28 cellular contexts compared by ENCODE assay signal in genomic region chr1:178802873-178803272, GRCh38.
"Had no signal": no experiment of that assay in that cellular context is flagged by ENCODE, and none has a peak within 500 bp of the region (broad histone marks: within the 10 kb centered on the region; RNA-seq: fewer than 3 reads in every experiment).

No MANE protein-coding gene starts in this region.

- H3K27me3 ChIP-seq: brain microvascular endothelial cell, dorsolateral prefrontal cortex had no signal

- H3K27ac Mint-ChIP-seq: activated CD4-positive, alpha-beta memory T cell treated with anti-CD3 and anti-CD28 coated beads, Interleukin-2, amount 10 ng/mL, durations not matched to agents 7 days and 5 days; activated CD4-positive, alpha-beta T cell treated with anti-CD3 and anti-CD28 coated beads, Interleukin-2, amount 10 ng/mL, durations not matched to agents 7 days and 5 days; activated naive CD4-positive, alpha-beta T cell treated with anti-CD3 and anti-CD28 coated beads, Interleukin-2, amount 10 ng/mL, durations not matched to agents 7 days and 5 days; activated naive CD4-positive, alpha-beta T cell treated with anti-CD3 and anti-CD28 coated beads, Interleukin-2, amount 50 U/mL, for 72 hours; activated naive CD8-positive, alpha-beta T cell treated with anti-CD3 and anti-CD28 coated beads, Interleukin-2, amount 10 ng/mL, durations not matched to agents 7 days and 5 days; activated T-cell treated with anti-CD3 and anti-CD28 coated beads, Interleukin-2, amount 50 U/mL, for 24 hours; activated T-cell treated with anti-CD3 and anti-CD28 coated beads, Interleukin-2, amount 50 U/mL, for 72 hours; dendritic cell treated with granulocyte-macrophage colony-stimulating factor and Interleukin-4, amounts not matched to agents 40 ng/mL and 50 ng/mL, for 4 days; endodermal cell had no signal

- H3K36me3 Mint-ChIP-seq: activated naive CD4-positive, alpha-beta T cell treated with anti-CD3 and anti-CD28 coated beads, Interleukin-2, amount 10 ng/mL, durations not matched to agents 7 days and 5 days had no signal

- ATAC-seq: activated naive CD4-positive, alpha-beta T cell treated with anti-CD3 and anti-CD28 coated beads, Interleukin-2, amount 50 U/mL, for 72 hours; activated T-cell treated with anti-CD3 and anti-CD28 coated beads, Interleukin-2, amount 50 U/mL, for 72 hours; esophagus mucosa had no signal

- H3K9me3 Mint-ChIP-seq: activated CD4-positive, alpha-beta memory T cell treated with anti-CD3 and anti-CD28 coated beads, Interleukin-2, amount 10 ng/mL, durations not matched to agents 7 days and 5 days; activated naive CD4-positive, alpha-beta T cell treated with anti-CD3 and anti-CD28 coated beads, Interleukin-2, amount 50 U/mL, for 72 hours; activated T-cell treated with anti-CD3 and anti-CD28 coated beads, Interleukin-2, amount 50 U/mL, for 72 hours; central memory CD8-positive, alpha-beta T cell; dendritic cell treated with granulocyte-macrophage colony-stimulating factor and Interleukin-4, amounts not matched to agents 40 ng/mL and 50 ng/mL, for 4 days had no signal

- FAIRE-seq: astrocyte, bronchial epithelial cell had no signal

- H3K27me3 Mint-ChIP-seq: activated CD4-positive, alpha-beta memory T cell treated with anti-CD3 and anti-CD28 coated beads, Interleukin-2, amount 10 ng/mL, durations not matched to agents 7 days and 5 days; activated CD4-positive, alpha-beta T cell treated with anti-CD3 and anti-CD28 coated beads, Interleukin-2, amount 10 ng/mL, durations not matched to agents 7 days and 5 days; activated naive CD4-positive, alpha-beta T cell treated with anti-CD3 and anti-CD28 coated beads, Interleukin-2, amount 10 ng/mL, durations not matched to agents 7 days and 5 days; activated naive CD8-positive, alpha-beta T cell treated with anti-CD3 and anti-CD28 coated beads, Interleukin-2, amount 10 ng/mL, durations not matched to agents 7 days and 5 days; activated T-cell treated with anti-CD3 and anti-CD28 coated beads, Interleukin-2, amount 50 U/mL, for 24 hours; central memory CD8-positive, alpha-beta T cell; dendritic cell treated with granulocyte-macrophage colony-stimulating factor and Interleukin-4, amounts not matched to agents 40 ng/mL and 50 ng/mL, for 4 days had no signal

- H3K27ac ChIP-seq: brain microvascular endothelial cell, coronary artery, dorsolateral prefrontal cortex had no signal

- H3K4me3 ChIP-seq: coronary artery, dorsolateral prefrontal cortex had no signal

- H3K4me1 Mint-ChIP-seq: activated CD4-positive, alpha-beta memory T cell treated with anti-CD3 and anti-CD28 coated beads, Interleukin-2, amount 10 ng/mL, durations not matched to agents 7 days and 5 days; activated CD4-positive, alpha-beta T cell treated with anti-CD3 and anti-CD28 coated beads, Interleukin-2, amount 10 ng/mL, durations not matched to agents 7 days and 5 days; activated naive CD4-positive, alpha-beta T cell treated with anti-CD3 and anti-CD28 coated beads, Interleukin-2, amount 10 ng/mL, durations not matched to agents 7 days and 5 days; activated naive CD8-positive, alpha-beta T cell treated with anti-CD3 and anti-CD28 coated beads, Interleukin-2, amount 10 ng/mL, durations not matched to agents 7 days and 5 days; central memory CD8-positive, alpha-beta T cell; endodermal cell had no signal

- DNase-seq: activated CD4-positive, alpha-beta memory T cell treated with anti-CD3 and anti-CD28 coated beads, Interleukin-2, amount 10 ng/mL, durations not matched to agents 7 days and 5 days; activated CD4-positive, alpha-beta T cell treated with anti-CD3 and anti-CD28 coated beads for 1 hour; activated CD4-positive, alpha-beta T cell treated with anti-CD3 and anti-CD28 coated beads for 4 hours; activated CD4-positive, alpha-beta T cell treated with anti-CD3 and anti-CD28 coated beads, Interleukin-2, amount 10 ng/mL, durations not matched to agents 7 days and 5 days; activated CD4-positive, alpha-beta T cell treated with anti-CD3 and anti-CD28 coated beads, Interleukin-2, amount 50 U/mL, for 4 hours; activated CD8-positive, alpha-beta memory T cell treated with anti-CD3 and anti-CD28 coated beads, Interleukin-2, amount 50 U/mL, for 48 hours; activated gamma-delta T cell; activated naive CD4-positive, alpha-beta T cell; activated naive CD4-positive, alpha-beta T cell treated with anti-CD3 and anti-CD28 coated beads, Interleukin-2, amount 10 ng/mL, durations not matched to agents 7 days and 5 days; activated naive CD8-positive, alpha-beta T cell treated with anti-CD3 and anti-CD28 coated beads, Interleukin-2, amount 10 ng/mL, durations not matched to agents 7 days and 5 days; activated T-cell treated with anti-CD3 and anti-CD28 coated beads for 4 hours; activated T-cell treated with anti-CD3 and anti-CD28 coated beads, Interleukin-2, amount 50 U/mL, for 24 hours; activated T-cell treated with anti-CD3 and anti-CD28 coated beads, Interleukin-2, amount 50 U/mL, for 72 hours; amniotic stem cell; anterior cingulate cortex; brain microvascular endothelial cell; dorsolateral prefrontal cortex; effector memory CD4-positive, alpha-beta T cell; endodermal cell; foreskin fibroblast; T-helper 2 cell had no signal

- H3K36me3 ChIP-seq: brain microvascular endothelial cell had no signal

- H3K4me3 Mint-ChIP-seq: activated CD4-positive, alpha-beta memory T cell treated with anti-CD3 and anti-CD28 coated beads, Interleukin-2, amount 10 ng/mL, durations not matched to agents 7 days and 5 days; activated CD4-positive, alpha-beta T cell treated with anti-CD3 and anti-CD28 coated beads, Interleukin-2, amount 10 ng/mL, durations not matched to agents 7 days and 5 days; activated naive CD4-positive, alpha-beta T cell treated with anti-CD3 and anti-CD28 coated beads, Interleukin-2, amount 10 ng/mL, durations not matched to agents 7 days and 5 days; activated naive CD8-positive, alpha-beta T cell treated with anti-CD3 and anti-CD28 coated beads, Interleukin-2, amount 10 ng/mL, durations not matched to agents 7 days and 5 days; activated T-cell treated with anti-CD3 and anti-CD28 coated beads, Interleukin-2, amount 50 U/mL, for 24 hours; activated T-cell treated with anti-CD3 and anti-CD28 coated beads, Interleukin-2, amount 50 U/mL, for 72 hours; central memory CD8-positive, alpha-beta T cell; dendritic cell treated with granulocyte-macrophage colony-stimulating factor and Interleukin-4, amounts not matched to agents 40 ng/mL and 50 ng/mL, for 4 days; endodermal cell had no signal
